ENCODE assay signal across 9 cellular contexts in genomic region chr11:6402561-6402981, GRCh38. TPM values are rescaled to one million over a fixed set of nuclear protein-coding genes. Genes with fewer than 3 reads are reported as not detected.
A peak's percentile ranks its signal among the peaks of the same experiment; 100 is the strongest.
DNase-seq lines count a peak whose midpoint lies in the region; ATAC-seq and TF ChIP-seq lines count a peak whose summit lies in the region.
"Had no signal": no experiment of that assay in that cellular context is flagged by ENCODE, and none has a peak within 500 bp of the region (broad histone marks: within the 10 kb centered on the region; RNA-seq: fewer than 3 reads in every experiment).

No MANE protein-coding gene starts in this region.

- H3K27me3 ChIP-seq in GM23338 (ENCODE audit: insufficient read depth) = no peaks in the 10 kb centered on the region

- no peak overlapping the region for H2AFZ ChIP-seq in GM23338

- H3K27ac Mint-ChIP-seq in activated T-helper 2 cell treated with anti-CD3 and anti-CD28 coated beads, Interferon-gamma antibody, Interleukin-2, Interleukin-4, amounts not matched to agents 10 μg/mL and 5 μg/mL and 100 μg/mL, durations not matched to agents 14 hours and 24 hours and 36 hours = peak overlapping the region; percentile 93
- no peak overlapping the region for H3K27ac Mint-ChIP-seq in GM23338

- H3K36me3 ChIP-seq in GM23338 (ENCODE audit: insufficient read depth) = no peaks in the 10 kb centered on the region

- no peaks in the 10 kb centered on the region for H3K79me2 ChIP-seq in GM23338 (replicated peaks; ENCODE audit: insufficient read depth)

- H3K27ac ChIP-seq in GM23338 (ENCODE audit: low read depth) = no peak overlapping the region
- H3K27ac ChIP-seq: epithelial cell of prostate had no signal

- no peaks in the 10 kb centered on the region for H3F3A ChIP-seq in GM23338 (replicated peaks; ENCODE audit: low read depth)

- H4K20me1 ChIP-seq in GM23338 (replicated peaks; ENCODE audit: insufficient read depth) = no peaks in the 10 kb centered on the region

- H3K4me2 ChIP-seq in GM23338 = no peak overlapping the region

- TF ChIP-seq CTCF in GM12875 (IDR thresholded peaks at IDR 0.05; ENCODE audit: borderline replicate concordance, insufficient read depth, low read depth, low read length) (no peak), NB4 (IDR thresholded peaks at IDR 0.05; ENCODE audit: low read depth, low read length) (no peak), GM23338 (conservative IDR thresholded peaks at IDR 0.05; ENCODE audit: low read depth in 2 of 2) (no peak)

- H3K4me3 Mint-ChIP-seq in activated T-helper 2 cell treated with anti-CD3 and anti-CD28 coated beads, Interferon-gamma antibody, Interleukin-2, Interleukin-4, amounts not matched to agents 10 μg/mL and 5 μg/mL and 100 μg/mL, durations not matched to agents 14 hours and 24 hours and 36 hours (ENCODE audit: low read depth) = peak overlapping the region; percentile 64
- no peak overlapping the region for H3K4me3 Mint-ChIP-seq in GM23338

- peaks cover 56% of the 10 kb centered on the region for H3K4me1 Mint-ChIP-seq in activated T-helper 2 cell treated with anti-CD3 and anti-CD28 coated beads, Interferon-gamma antibody, Interleukin-2, Interleukin-4, amounts not matched to agents 10 μg/mL and 5 μg/mL and 100 μg/mL, durations not matched to agents 14 hours and 24 hours and 36 hours (ENCODE audit: low read depth)
- peaks cover 16% of the 10 kb centered on the region for H3K4me1 Mint-ChIP-seq in GM23338

- peak overlapping the region; percentile 15 for H3K4me3 ChIP-seq in GM12875 (ENCODE audit: low read depth, low read length)
- H3K4me3 ChIP-seq in NB4 (ENCODE audit: low read depth, low read length) = no peak overlapping the region
- H3K4me3 ChIP-seq in GM23338 = no peak overlapping the region

- peaks cover 35% of the 10 kb centered on the region for H3K36me3 Mint-ChIP-seq in activated T-helper 2 cell treated with anti-CD3 and anti-CD28 coated beads, Interferon-gamma antibody, Interleukin-2, Interleukin-4, amounts not matched to agents 10 μg/mL and 5 μg/mL and 100 μg/mL, durations not matched to agents 14 hours and 24 hours and 36 hours (ENCODE audit: low read depth)
- H3K36me3 Mint-ChIP-seq in GM23338 (ENCODE audit: low read depth) = no peaks in the 10 kb centered on the region; the same call in 2 of the 3 replicates

- DNase-seq in NB4 (ENCODE audit: low read depth) (peak; percentile 86), dedifferentiated amniotic fluid mesenchymal stem cell (ENCODE audit: extremely low spot score) (no peak), GM23338 (ENCODE audit: low spot score) (no peak), amygdala (lab: John Stamatoyannopoulos, UW) (no peak)
- DNase-seq in activated T-helper 2 cell treated with anti-CD3 and anti-CD28 coated beads, Interferon-gamma antibody, Interleukin-2, Interleukin-4, amounts not matched to agents 10 μg/mL and 5 μg/mL and 100 μg/mL, durations not matched to agents 14 hours and 24 hours and 36 hours (ENCODE audit: low spot score) = peak; percentile 78
- peak; percentile 43 for DNase-seq in stimulated activated CD8-positive, alpha-beta memory T cell treated with anti-CD3 and anti-CD28 coated beads, Interleukin-12 subunit alpha, Interleukin-12 subunit beta, amount 100 ng/mL, for 1 hour (ENCODE audit: low read depth)

- ATAC-seq in HG02588 (IDR thresholded peaks at IDR 0.05; ENCODE audit: unreplicated experiment) (peak; percentile 91), GM23338 (no peak)

- no peak for TF ChIP-seq POLR2A in NB4 (IDR thresholded peaks at IDR 0.05; ENCODE audit: extremely low read depth, insufficient read length)

- intact Hi-C loops in activated T-helper 2 cell treated with anti-CD3 and anti-CD28 coated beads, Interferon-gamma antibody, Interleukin-2, Interleukin-4, amounts not matched to agents 10 μg/mL and 5 μg/mL and 100 μg/mL, durations not matched to agents 14 hours and 24 hours and 36 hours (cut with micrococcal nuclease) = loop anchor here (1.0 to 5.0 kb wide), 4 partner anchors 12 to 80 kb away; partner anchors contain the start of genes APBB1, CAVIN3 and SMPD1

- no peaks in the 10 kb centered on the region for H3K27me3 Mint-ChIP-seq in activated T-helper 2 cell treated with anti-CD3 and anti-CD28 coated beads, Interferon-gamma antibody, Interleukin-2, Interleukin-4, amounts not matched to agents 10 μg/mL and 5 μg/mL and 100 μg/mL, durations not matched to agents 14 hours and 24 hours and 36 hours (ENCODE audit: low read depth)
- peaks cover 11% of the 10 kb centered on the region for H3K27me3 Mint-ChIP-seq in GM23338 (ENCODE audit: insufficient read depth, low read depth, poor library complexity)

- no peaks in the 10 kb centered on the region for H3K9me3 Mint-ChIP-seq in activated T-helper 2 cell treated with anti-CD3 and anti-CD28 coated beads, Interferon-gamma antibody, Interleukin-2, Interleukin-4, amounts not matched to agents 10 μg/mL and 5 μg/mL and 100 μg/mL, durations not matched to agents 14 hours and 24 hours and 36 hours
- H3K9me3 Mint-ChIP-seq in GM23338 = no peaks in the 10 kb centered on the region

- peaks cover 5% of the 10 kb centered on the region; the same call in 1 of the 2 replicates for H3K4me1 ChIP-seq in GM23338 (ENCODE audit: insufficient read depth)

- H3K9me2 ChIP-seq in GM23338 (ENCODE audit: insufficient read depth) = no peaks in the 10 kb centered on the region

TF ChIP-seq in GM23338, 12 proteins besides CTCF, POLR2A, EP300 and RAD21 (continues in another document):
- TF ChIP-seq ZNF331 (CRISPR knock-in tag; IDR thresholded peaks at IDR 0.05; ENCODE audit: low read depth) = no peak
- TF ChIP-seq EZH2phosphoT487 (IDR thresholded peaks at IDR 0.05; ENCODE audit: unreplicated experiment) = no peak
- TF ChIP-seq ZNF114 (CRISPR knock-in tag; IDR thresholded peaks at IDR 0.05) = no peak
- TF ChIP-seq, protein P1, sequence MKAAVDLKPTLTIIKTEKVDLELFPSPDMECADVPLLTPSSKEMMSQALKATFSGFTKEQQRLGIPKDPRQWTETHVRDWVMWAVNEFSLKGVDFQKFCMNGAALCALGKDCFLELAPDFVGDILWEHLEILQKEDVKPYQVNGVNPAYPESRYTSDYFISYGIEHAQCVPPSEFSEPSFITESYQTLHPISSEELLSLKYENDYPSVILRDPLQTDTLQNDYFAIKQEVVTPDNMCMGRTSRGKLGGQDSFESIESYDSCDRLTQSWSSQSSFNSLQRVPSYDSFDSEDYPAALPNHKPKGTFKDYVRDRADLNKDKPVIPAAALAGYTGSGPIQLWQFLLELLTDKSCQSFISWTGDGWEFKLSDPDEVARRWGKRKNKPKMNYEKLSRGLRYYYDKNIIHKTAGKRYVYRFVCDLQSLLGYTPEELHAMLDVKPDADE (IDR thresholded peaks at IDR 0.05) = no peak
- no peak for TF ChIP-seq REST (IDR thresholded peaks at IDR 0.05; ENCODE audit: unreplicated experiment)
- TF ChIP-seq EZH2 (IDR thresholded peaks at IDR 0.05; ENCODE audit: low read depth, unreplicated experiment) = no peak
- TF ChIP-seq STAT1 (IDR thresholded peaks at IDR 0.05; ENCODE audit: unreplicated experiment) = no peak
- TF ChIP-seq POLR2AphosphoS5 (IDR thresholded peaks at IDR 0.05; ENCODE audit: low read depth) = no peak
- TF ChIP-seq JUNB (IDR thresholded peaks at IDR 0.05; ENCODE audit: unreplicated experiment) = no peak
- TF ChIP-seq NANOG (IDR thresholded peaks at IDR 0.05; ENCODE audit: borderline replicate concordance) = no peak
- no peak for TF ChIP-seq CREB1 (CRISPR knock-in tag; IDR thresholded peaks at IDR 0.05; ENCODE audit: low read depth)

RNA-seq across cellular contexts. Expression of gene SMPD1, which starts 12.3 kb away (rescaled TPM):
- 15.4 and 16.0 TPM in 2 replicates for total RNA-seq in activated T-helper 2 cell treated with anti-CD3 and anti-CD28 coated beads, Interferon-gamma antibody, Interleukin-2, Interleukin-4, amounts not matched to agents 10 μg/mL and 5 μg/mL and 100 μg/mL, durations not matched to agents 14 hours and 24 hours and 36 hours
- 0.70 and 0.76 TPM in 2 replicates for total RNA-seq in GM23338 (2014; rRNA removed; shearing (Covaris generic))
- 0.92 and 0.97 TPM in 2 replicates for polyA plus RNA-seq in GM23338 (2016; fragmentation: Nextera tagmentation; extraction: Ambion mirVana)

RNA-seq across cellular contexts. Expression of gene APBB1, which starts 16.3 kb away (rescaled TPM):
- 31.0 and 33.0 TPM in 2 replicates for total RNA-seq in activated T-helper 2 cell treated with anti-CD3 and anti-CD28 coated beads, Interferon-gamma antibody, Interleukin-2, Interleukin-4, amounts not matched to agents 10 μg/mL and 5 μg/mL and 100 μg/mL, durations not matched to agents 14 hours and 24 hours and 36 hours
- total RNA-seq in GM23338 (2014; rRNA removed; shearing (Covaris generic)) = 24.7 and 26.6 TPM in 2 replicates
- polyA plus RNA-seq in GM23338 (2016; fragmentation: Nextera tagmentation; extraction: Ambion mirVana) = 10.6 and 12.1 TPM in 2 replicates

RNA-seq across cellular contexts. Expression of gene HPX, which starts 38.2 kb away (rescaled TPM):
- 0.46 and 0.50 TPM in 2 replicates for total RNA-seq in activated T-helper 2 cell treated with anti-CD3 and anti-CD28 coated beads, Interferon-gamma antibody, Interleukin-2, Interleukin-4, amounts not matched to agents 10 μg/mL and 5 μg/mL and 100 μg/mL, durations not matched to agents 14 hours and 24 hours and 36 hours
- 0.50 and 0.63 TPM in 2 replicates for total RNA-seq in GM23338 (2014; rRNA removed; shearing (Covaris generic))
- 0.47 and 0.71 TPM in 2 replicates for polyA plus RNA-seq in GM23338 (2016; fragmentation: Nextera tagmentation; extraction: Ambion mirVana)

Comparison
In these comparisons a context has a peak if more than half of its experiments do, and no peak if none do; other contexts are left out.
1. DNase-seq: peak in NB4 (single experiment), activated T-helper 2 cell treated with anti-CD3 and anti-CD28 coated beads, Interferon-gamma antibody, Interleukin-2, Interleukin-4, amounts not matched to agents 10 μg/mL and 5 μg/mL and 100 μg/mL, durations not matched to agents 14 hours and 24 hours and 36 hours (single experiment) and stimulated activated CD8-positive, alpha-beta memory T cell treated with anti-CD3 and anti-CD28 coated beads, Interleukin-12 subunit alpha, Interleukin-12 subunit beta, amount 100 ng/mL, for 1 hour (single experiment); none in dedifferentiated amniotic fluid mesenchymal stem cell (single experiment), GM23338 (single experiment) and amygdala (0 of 56).